In genomic region chr20:46021361-46022359, GRCh38 we compare ENCODE assay signal across 2 cellular contexts.
TF ChIP-seq lines count a peak whose summit lies in the region.

No MANE protein-coding gene starts in this region.

TF ChIP-seq in GM12891, 5 proteins besides CTCF, POLR2A, EP300 and RAD21:
- no peak for TF ChIP-seq POLR2AphosphoS5 (IDR thresholded peaks at IDR 0.05; ENCODE audit: low read depth, low read length)

TF ChIP-seq in H1, 55 proteins besides CTCF, POLR2A, EP300 and RAD21:
- TF ChIP-seq RXRA (IDR thresholded peaks at IDR 0.05; ENCODE audit: insufficient read depth, low read depth, low read length), result 0 out of 2 replicates have a peak, but pooled peaks have one; percentile 44
- no peak for TF ChIP-seq BRCA1 (IDR thresholded peaks at IDR 0.05; ENCODE audit: low read depth, low read length)
- TF ChIP-seq, protein P1, sequence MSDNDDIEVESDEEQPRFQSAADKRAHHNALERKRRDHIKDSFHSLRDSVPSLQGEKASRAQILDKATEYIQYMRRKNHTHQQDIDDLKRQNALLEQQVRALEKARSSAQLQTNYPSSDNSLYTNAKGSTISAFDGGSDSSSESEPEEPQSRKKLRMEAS (IDR thresholded peaks at IDR 0.05), result peak; percentile 69; the same call in 1 of the 2 replicates
- 0 out of 2 replicates have a peak, but pooled peaks have one; percentile 28 for TF ChIP-seq TAF1 (IDR thresholded peaks at IDR 0.05; ENCODE audit: low read depth, low read length)
- no peak for TF ChIP-seq JUN (IDR thresholded peaks at IDR 0.05; ENCODE audit: low read depth, low read length)
- no peak for TF ChIP-seq CHD1 (IDR thresholded peaks at IDR 0.05; ENCODE audit: low read depth, low read length)
- peak; percentile 81 for TF ChIP-seq ASH2L (IDR thresholded peaks at IDR 0.05; ENCODE audit: low read length)
- TF ChIP-seq KDM4A (IDR thresholded peaks at IDR 0.05; ENCODE audit: low read depth, low read length, severe bottlenecking), result peak; percentile 40
- peak; percentile 56; the same call in 1 of the 2 replicates for TF ChIP-seq KDM1A (IDR thresholded peaks at IDR 0.05; ENCODE audit: borderline replicate concordance, low read length)
- no peak for TF ChIP-seq SIX5 (IDR thresholded peaks at IDR 0.05; ENCODE audit: low read depth, low read length)
- TF ChIP-seq YY1 (IDR thresholded peaks at IDR 0.05; ENCODE audit: low read depth, low read length), result peak; percentile 93
- TF ChIP-seq POU5F1 (IDR thresholded peaks at IDR 0.05; ENCODE audit: low read depth, low read length), result no peak
- TF ChIP-seq POLR2AphosphoS5 (IDR thresholded peaks at IDR 0.05; ENCODE audit: low read depth, low read length), result no peak; the same call in 1 of the 2 replicates
- no peak for TF ChIP-seq ZNF274 (IDR thresholded peaks at IDR 0.05; ENCODE audit: borderline replicate concordance, extremely low read depth, low read length)
- TF ChIP-seq ATF2 (IDR thresholded peaks at IDR 0.05; ENCODE audit: low read length), result no peak
- no peak for TF ChIP-seq RFX5 (IDR thresholded peaks at IDR 0.05; ENCODE audit: borderline replicate concordance, low read depth, low read length)
- TF ChIP-seq FOSL1 (IDR thresholded peaks at IDR 0.05; ENCODE audit: insufficient read depth, low read depth, low read length), result peak; percentile 95
- 0 out of 2 replicates have a peak, but pooled peaks have one; percentile 28 for TF ChIP-seq TCF12 (IDR thresholded peaks at IDR 0.05; ENCODE audit: low read depth, low read length)
- peak; percentile 51; the same call in 1 of the 2 replicates for TF ChIP-seq CREB1 (IDR thresholded peaks at IDR 0.05)
- TF ChIP-seq SP4 (IDR thresholded peaks at IDR 0.05; ENCODE audit: low read length), result peak; percentile 61; the same call in 1 of the 2 replicates
- peak; percentile 51; the same call in 1 of the 2 replicates for TF ChIP-seq SP1 (IDR thresholded peaks at IDR 0.05; ENCODE audit: low read depth, low read length)
- no peak for TF ChIP-seq BACH1 (IDR thresholded peaks at IDR 0.05; ENCODE audit: low read length)
- TF ChIP-seq TAF7 (optimal IDR thresholded peaks at IDR 0.05; ENCODE audit: borderline replicate concordance, low read depth, low read length), result peak; percentile 26
- TF ChIP-seq TBP (IDR thresholded peaks at IDR 0.05; ENCODE audit: low read depth, low read length), result peak; percentile 19; the same call in 1 of the 2 replicates
- TF ChIP-seq PHF8 (conservative IDR thresholded peaks at IDR 0.05; ENCODE audit: low read depth, low read length), result peak; percentile 64
- TF ChIP-seq NRF1 (IDR thresholded peaks at IDR 0.05; ENCODE audit: low read depth, low read length), result no peak
- no peak for TF ChIP-seq TEAD4 (IDR thresholded peaks at IDR 0.05; ENCODE audit: low read depth, low read length)
- TF ChIP-seq, protein P2, sequence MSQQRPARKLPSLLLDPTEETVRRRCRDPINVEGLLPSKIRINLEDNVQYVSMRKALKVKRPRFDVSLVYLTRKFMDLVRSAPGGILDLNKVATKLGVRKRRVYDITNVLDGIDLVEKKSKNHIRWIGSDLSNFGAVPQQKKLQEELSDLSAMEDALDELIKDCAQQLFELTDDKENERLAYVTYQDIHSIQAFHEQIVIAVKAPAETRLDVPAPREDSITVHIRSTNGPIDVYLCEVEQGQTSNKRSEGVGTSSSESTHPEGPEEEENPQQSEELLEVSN (IDR thresholded peaks at IDR 0.05), result peak; percentile 37
- TF ChIP-seq CHD2 (IDR thresholded peaks at IDR 0.05; ENCODE audit: low read length), result no peak
- no peak for TF ChIP-seq JUND (IDR thresholded peaks at IDR 0.05; ENCODE audit: low read length)
